ENCODE assay signal across 20 cellular contexts in genomic region chr6:139852067-139852466, GRCh38.
A peak's percentile ranks its signal among the peaks of the same experiment; 100 is the strongest.
DNase-seq lines count a peak whose midpoint lies in the region; ATAC-seq and TF ChIP-seq lines count a peak whose summit lies in the region.
"Had no signal": no experiment of that assay in that cellular context is flagged by ENCODE, and none has a peak within 500 bp of the region (broad histone marks: within the 10 kb centered on the region; RNA-seq: fewer than 3 reads in every experiment).

No MANE protein-coding gene starts in this region.

- H3K36me3 ChIP-seq in IMR-90 (ENCODE audit: control insufficient read depth, insufficient read depth, low read length) (no peaks in the 10 kb centered on the region), colonic mucosa (no peaks in the 10 kb centered on the region), mucosa of descending colon (ENCODE audit: low read depth) (no peaks in the 10 kb centered on the region), skeletal muscle satellite cell (ENCODE audit: insufficient read depth, low read length) (no peaks in the 10 kb centered on the region), A673 (ENCODE audit: insufficient read depth, low read length, poor library complexity, severe bottlenecking) (no peaks in the 10 kb centered on the region)
- H3K36me3 ChIP-seq: lower lobe of right lung, WERI-Rb-1 had no signal

- H2AFZ ChIP-seq in IMR-90 (replicated peaks; ENCODE audit: low read length, poor library complexity), result no peak overlapping the region

- H3K4me3 Mint-ChIP-seq in activated T-cell treated with anti-CD3 and anti-CD28 coated beads, Interleukin-2, amount 50 U/mL, for 72 hours, result no peak overlapping the region
- H3K4me3 Mint-ChIP-seq: activated CD4-positive, alpha-beta T cell treated with anti-CD3 and anti-CD28 coated beads, Interleukin-2, amount 10 ng/mL, durations not matched to agents 24 days and 14 days; T-helper 2 cell treated with Interferon-gamma antibody and Interleukin-4, amounts not matched to agents 5 μg/mL and 100 μg/mL, for 36 hours had no signal

- no peak for TF ChIP-seq POLR2A in IMR-90 (IDR thresholded peaks at IDR 0.05; ENCODE audit: low read depth, low read length)

- peak overlapping the region; percentile 83 for H4K91ac ChIP-seq in IMR-90 (ENCODE audit: insufficient read depth, low read depth, low read length)

- 0 out of 2 replicates have a peak overlapping the region, but pooled peaks have one; percentile 47 for H3K27ac ChIP-seq in IMR-90 (ENCODE audit: insufficient read depth, low read length)
- H3K27ac ChIP-seq in colonic mucosa, result peak overlapping the region; percentile 68
- H3K27ac ChIP-seq in A673 (ENCODE audit: low read depth, low read length, poor library complexity, severe bottlenecking), result no peak overlapping the region
- H3K27ac ChIP-seq: body of pancreas, lower lobe of right lung, WERI-Rb-1 had no signal

- H2BK20ac ChIP-seq in IMR-90 (ENCODE audit: low read depth, low read length), result peak overlapping the region; percentile 86; the same call in 1 of the 2 replicates

- H2BK5ac ChIP-seq in IMR-90 (ENCODE audit: low read depth, low read length, poor library complexity, severe bottlenecking), result peak overlapping the region; percentile 79

- no peaks in the 10 kb centered on the region for H3K27me3 Mint-ChIP-seq in activated T-cell treated with anti-CD3 and anti-CD28 coated beads, Interleukin-2, amount 50 U/mL, for 72 hours (ENCODE audit: low read depth)

- H3K9ac ChIP-seq in IMR-90 (ENCODE audit: low read depth, low read length) (no peak overlapping the region), colonic mucosa (ENCODE audit: low read depth in 2 of 2, low read length in 2 of 2) (peak overlapping the region in 1 of 2 donors; percentile 28), skeletal muscle satellite cell (ENCODE audit: low read depth, low read length) (peak overlapping the region; percentile 38)

- H3K56ac ChIP-seq in IMR-90 (ENCODE audit: extremely low read depth, insufficient read depth, low read length), result peak overlapping the region; percentile 54

- 0 out of 4 replicates have a peak, but pooled peaks cover 0 to 3% of the 10 kb centered on the region in 2 experiments for H3K79me1 ChIP-seq in IMR-90 (ENCODE audit: low read depth in 1 of 2, low read length in 2 of 2)

- no peak overlapping the region for H2AK9ac ChIP-seq in IMR-90 (replicated peaks; ENCODE audit: low read depth, low read length, poor library complexity)

- no peak for DNase-seq in IMR-90
- no peak for DNase-seq in colonic mucosa
- DNase-seq in mucosa of descending colon, result no peak
- DNase-seq in activated T-cell treated with anti-CD3 and anti-CD28 coated beads, Interleukin-2, amount 50 U/mL, for 72 hours, result no peak
- no peak for DNase-seq in A673 (ENCODE audit: low spot score)
- no peak for DNase-seq in NCI-H345 treated with DMSO at 0.1 percent for 48 hours (lab: John Stamatoyannopoulos, UW; ENCODE audit: unreplicated experiment)
- DNase-seq: activated CD4-positive, alpha-beta T cell treated with anti-CD3 and anti-CD28 coated beads, Interleukin-2, amount 10 ng/mL, durations not matched to agents 24 days and 14 days; activated T-cell treated with anti-CD3 and anti-CD28 coated beads, Interleukin-2, amount 50 U/mL, for 1 hour; body of pancreas; Calu3; cerebellar nuclear complex; lower lobe of right lung; MV-4-11; occipital lobe; retina; stimulated activated CD4-positive, alpha-beta T cell treated with anti-CD3 and anti-CD28 coated beads, Interleukin-2, amount 100 ng/mL, for 48 hours; WERI-Rb-1 had no signal

- ATAC-seq in IMR-90 (ENCODE audit: low read depth), result no peak
- peak; percentile 63 for ATAC-seq in mucosa of descending colon
- ATAC-seq in activated T-cell treated with anti-CD3 and anti-CD28 coated beads, Interleukin-2, amount 50 U/mL, for 72 hours (replicated peaks in 1 of 2), result no peak
- ATAC-seq: body of pancreas, GM12878, lower lobe of right lung had no signal

- H3K27ac Mint-ChIP-seq in activated T-cell treated with anti-CD3 and anti-CD28 coated beads, Interleukin-2, amount 50 U/mL, for 72 hours, result no peak overlapping the region
- H3K27ac Mint-ChIP-seq: activated CD4-positive, alpha-beta T cell treated with anti-CD3 and anti-CD28 coated beads, Interleukin-2, amount 10 ng/mL, durations not matched to agents 24 days and 14 days; T-helper 2 cell treated with Interferon-gamma antibody and Interleukin-4, amounts not matched to agents 5 μg/mL and 100 μg/mL, for 36 hours had no signal

- H3K4me2 ChIP-seq in IMR-90 (ENCODE audit: low read depth, low read length), result peak overlapping the region; percentile 0; the same call in 1 of the 2 replicates
- peak overlapping the region; percentile 22 for H3K4me2 ChIP-seq in skeletal muscle satellite cell (ENCODE audit: low read length)

- TF ChIP-seq CTCF in IMR-90 (conservative IDR thresholded peaks at IDR 0.05; ENCODE audit: low read depth, low read length) (no peak), colonic mucosa (IDR thresholded peaks at IDR 0.05) (no peak), mucosa of descending colon (IDR thresholded peaks at IDR 0.05) (no peak), A673 (conservative IDR thresholded peaks at IDR 0.05; ENCODE audit: low read depth, low read length) (no peak)

- H3K27me3 ChIP-seq in IMR-90 (ENCODE audit: control insufficient read depth, insufficient read depth, low read length) (no peaks in the 10 kb centered on the region), colonic mucosa (no peaks in the 10 kb centered on the region), skeletal muscle satellite cell (ENCODE audit: control insufficient read depth, insufficient read depth, low read length) (no peaks in the 10 kb centered on the region), A673 (replicated peaks; ENCODE audit: insufficient read depth, low read depth, low read length, poor library complexity) (no peaks in the 10 kb centered on the region)
- H3K27me3 ChIP-seq: body of pancreas had no signal

- peaks cover 3% of the 10 kb centered on the region for H3K9me1 ChIP-seq in IMR-90 (ENCODE audit: insufficient read depth, low read length)

- peaks cover 2% of the 10 kb centered on the region in 2 donors for H3K9me3 Mint-ChIP-seq in activated T-cell treated with anti-CD3 and anti-CD28 coated beads, Interleukin-2, amount 50 U/mL, for 72 hours
- H3K9me3 Mint-ChIP-seq: activated CD4-positive, alpha-beta T cell treated with anti-CD3 and anti-CD28 coated beads, Interleukin-2, amount 10 ng/mL, durations not matched to agents 24 days and 14 days; T-helper 2 cell treated with Interferon-gamma antibody and Interleukin-4, amounts not matched to agents 5 μg/mL and 100 μg/mL, for 36 hours had no signal

- no CpG with 5 or more reads among the region's 2 CpGs for WGBS in IMR-90 (ENCODE audit: extremely low coverage in 2 of 2, insufficient read length in 1 of 2), 2 experiments

- H3K4me1 ChIP-seq in IMR-90 (ENCODE audit: control insufficient read depth, insufficient read depth, low read length) (peaks cover 11% of the 10 kb centered on the region), colonic mucosa (peaks cover 3% of the 10 kb centered on the region), mucosa of descending colon (ENCODE audit: low read depth) (peaks cover 27% of the 10 kb centered on the region), skeletal muscle satellite cell (ENCODE audit: control insufficient read depth, insufficient read depth, low read length) (peaks cover 32% of the 10 kb centered on the region), A673 (ENCODE audit: insufficient read depth, low read length, poor library complexity, severe bottlenecking) (no peaks in the 10 kb centered on the region)

- dilution Hi-C loops in IMR-90 (cut with HindIII; ENCODE audit: low sequenced_read_pairs, unreplicated experiment), result no loop called here

- no peaks in the 10 kb centered on the region for H3K4me1 Mint-ChIP-seq in activated T-cell treated with anti-CD3 and anti-CD28 coated beads, Interleukin-2, amount 50 U/mL, for 72 hours (ENCODE audit: low read depth)
- H3K4me1 Mint-ChIP-seq: activated CD4-positive, alpha-beta T cell treated with anti-CD3 and anti-CD28 coated beads, Interleukin-2, amount 10 ng/mL, durations not matched to agents 24 days and 14 days had no signal

- H3K4ac ChIP-seq in IMR-90 (ENCODE audit: low read depth, low read length), result peak overlapping the region; percentile 12; the same call in 1 of the 2 replicates

- no peak overlapping the region for H2AK5ac ChIP-seq in IMR-90 (ENCODE audit: low read depth, low read length)

- no peaks in the 10 kb centered on the region for H4K20me1 ChIP-seq in IMR-90 (ENCODE audit: insufficient read depth, low read length)

- H2BK120ac ChIP-seq in IMR-90 (ENCODE audit: low read depth, low read length), result peak overlapping the region; percentile 95

- H3K23ac ChIP-seq in IMR-90 (ENCODE audit: low read depth, low read length), result peak overlapping the region; percentile 70; the same call in 1 of the 2 replicates

- in situ Hi-C loops in IMR-90 (cut with MboI; ENCODE audit: low sequenced_read_pairs), result no loop called here

- H3K4me3 ChIP-seq in IMR-90 (ENCODE audit: insufficient read depth, low read depth, low read length) (no peak overlapping the region), colonic mucosa (no peak overlapping the region), mucosa of descending colon (no peak overlapping the region), skeletal muscle satellite cell (ENCODE audit: low read length) (no peak overlapping the region), A673 (ENCODE audit: low read depth, low read length, poor library complexity, severe bottlenecking) (no peak overlapping the region)
- H3K4me3 ChIP-seq: body of pancreas, GM12878, lower lobe of right lung had no signal

- H3K14ac ChIP-seq in IMR-90 (replicated peaks; ENCODE audit: low read depth, low read length), result peak overlapping the region; percentile 64; the same call in 1 of the 2 replicates

- H4K8ac ChIP-seq in IMR-90 (ENCODE audit: low read depth in 2 of 2, low read length in 2 of 2), result peak overlapping the region; percentile 1 to 92; a peak in 3 of 4 replicates

- no peak for TF ChIP-seq RAD21 in IMR-90 (IDR thresholded peaks at IDR 0.05; ENCODE audit: low read length)

- H4K5ac ChIP-seq in IMR-90 (ENCODE audit: low read depth, low read length), result peak overlapping the region; percentile 83

- no peaks in the 10 kb centered on the region for H3K36me3 Mint-ChIP-seq in activated T-cell treated with anti-CD3 and anti-CD28 coated beads, Interleukin-2, amount 50 U/mL, for 72 hours (ENCODE audit: insufficient read depth in 2 of 2)

- POLR2A ChIA-PET in IMR-90 (lab: Charles Lee; ENCODE audit: unreplicated experiment), result no interaction called here
- POLR2A ChIA-PET in A673 (lab: Charles Lee; ENCODE audit: low non-redundant PET), result no interaction called here

- CTCF ChIA-PET in IMR-90 (lab: Yijun Ruan, JAX) (no interaction called here), A673 (lab: Charles Lee) (no interaction called here)

- BruUV-seq in IMR-90 (replicated peaks; lab: Mats Ljungman, UMichigan) (no TSS peak), A673 (replicated peaks; lab: Mats Ljungman, UMichigan) (no TSS peak)

- H3K9me3 ChIP-seq in IMR-90 (ENCODE audit: control insufficient read depth, insufficient read depth, low read length), result no peaks in the 10 kb centered on the region
- H3K9me3 ChIP-seq in colonic mucosa, result no peaks in the 10 kb centered on the region
- no peaks in the 10 kb centered on the region for H3K9me3 ChIP-seq in mucosa of descending colon
- no peaks in the 10 kb centered on the region for H3K9me3 ChIP-seq in skeletal muscle satellite cell (replicated peaks; ENCODE audit: low read length)
- H3K9me3 ChIP-seq in A673 (ENCODE audit: low read depth, low read length, poor library complexity, severe bottlenecking), result peaks cover 14% of the 10 kb centered on the region
- H3K9me3 ChIP-seq: body of pancreas, lower lobe of right lung had no signal

- intact Hi-C loops in IMR-90 (cut with micrococcal nuclease), result loop anchor here (2.0 to 10.0 kb wide), 3 partner anchors 95 to 477 kb away; partner anchors contain the start of gene CITED2
- intact Hi-C loops in colonic mucosa (cut with DNase I), result no loop called here
- intact Hi-C loops in mucosa of descending colon (cut with DNase I, micrococcal nuclease), result loop anchor here (5.0 to 10.0 kb wide), 2 partner anchors 475 to 477 kb away; partner anchors contain the start of gene CITED2 (in 1 of the 2)
- intact Hi-C loops in A673 (cut with micrococcal nuclease; ENCODE audit: unreplicated experiment), result no loop called here

- H2BK15ac ChIP-seq in IMR-90 (ENCODE audit: low read depth, low read length), result peak overlapping the region; percentile 87; the same call in 2 of the 3 replicates

- peak overlapping the region; percentile 66; the same call in 1 of the 2 replicates for H3K18ac ChIP-seq in IMR-90 (ENCODE audit: low read depth, low read length)

Comparison
In these comparisons a context has a peak if more than half of its experiments do, and no peak if none do; other contexts are left out.
1. intact Hi-C loops: an anchor here in IMR-90 (2.0 to 10.0 kb wide) and mucosa of descending colon (5.0 to 10.0 kb wide); none called in colonic mucosa and A673.